ENCODE assay signal across 1 cellular context in the genomic region with DNA sequence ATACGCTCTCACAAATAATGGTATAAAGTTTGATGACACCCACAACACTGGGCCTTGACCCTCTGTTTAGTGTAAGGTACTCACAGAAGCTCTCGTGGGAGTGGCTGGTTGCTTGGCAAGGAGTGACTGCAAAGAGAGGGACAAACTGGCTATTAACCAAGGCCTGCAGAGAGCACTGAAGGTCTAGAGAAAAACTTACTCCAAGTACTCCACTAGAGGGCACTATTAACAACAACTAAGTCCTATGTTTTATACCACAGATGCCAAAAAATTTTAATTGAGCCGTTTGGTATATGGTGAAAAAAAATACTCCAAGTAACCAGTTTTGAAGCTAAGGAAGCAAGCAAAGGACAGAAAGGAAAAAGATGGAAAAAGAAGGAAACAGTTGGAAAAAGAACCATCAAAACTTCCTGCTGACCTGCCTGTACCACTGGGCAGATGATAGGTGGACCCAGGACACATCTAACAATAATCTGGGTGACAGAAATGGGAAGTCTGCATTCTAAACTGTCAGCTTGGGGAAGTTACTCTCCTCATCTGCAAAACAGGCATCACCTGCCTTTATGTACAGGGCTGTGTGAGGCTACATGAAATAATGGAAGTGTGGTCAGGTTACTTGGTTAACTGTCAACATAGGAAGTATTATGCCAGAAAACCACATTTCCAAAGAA.
TF ChIP-seq lines count a peak whose summit lies in the region.

No MANE protein-coding gene starts in this region.

TF ChIP-seq in HCT116, 20 proteins besides CTCF, POLR2A, EP300 and RAD21 (continued from another document):
- TF ChIP-seq, protein P1, sequence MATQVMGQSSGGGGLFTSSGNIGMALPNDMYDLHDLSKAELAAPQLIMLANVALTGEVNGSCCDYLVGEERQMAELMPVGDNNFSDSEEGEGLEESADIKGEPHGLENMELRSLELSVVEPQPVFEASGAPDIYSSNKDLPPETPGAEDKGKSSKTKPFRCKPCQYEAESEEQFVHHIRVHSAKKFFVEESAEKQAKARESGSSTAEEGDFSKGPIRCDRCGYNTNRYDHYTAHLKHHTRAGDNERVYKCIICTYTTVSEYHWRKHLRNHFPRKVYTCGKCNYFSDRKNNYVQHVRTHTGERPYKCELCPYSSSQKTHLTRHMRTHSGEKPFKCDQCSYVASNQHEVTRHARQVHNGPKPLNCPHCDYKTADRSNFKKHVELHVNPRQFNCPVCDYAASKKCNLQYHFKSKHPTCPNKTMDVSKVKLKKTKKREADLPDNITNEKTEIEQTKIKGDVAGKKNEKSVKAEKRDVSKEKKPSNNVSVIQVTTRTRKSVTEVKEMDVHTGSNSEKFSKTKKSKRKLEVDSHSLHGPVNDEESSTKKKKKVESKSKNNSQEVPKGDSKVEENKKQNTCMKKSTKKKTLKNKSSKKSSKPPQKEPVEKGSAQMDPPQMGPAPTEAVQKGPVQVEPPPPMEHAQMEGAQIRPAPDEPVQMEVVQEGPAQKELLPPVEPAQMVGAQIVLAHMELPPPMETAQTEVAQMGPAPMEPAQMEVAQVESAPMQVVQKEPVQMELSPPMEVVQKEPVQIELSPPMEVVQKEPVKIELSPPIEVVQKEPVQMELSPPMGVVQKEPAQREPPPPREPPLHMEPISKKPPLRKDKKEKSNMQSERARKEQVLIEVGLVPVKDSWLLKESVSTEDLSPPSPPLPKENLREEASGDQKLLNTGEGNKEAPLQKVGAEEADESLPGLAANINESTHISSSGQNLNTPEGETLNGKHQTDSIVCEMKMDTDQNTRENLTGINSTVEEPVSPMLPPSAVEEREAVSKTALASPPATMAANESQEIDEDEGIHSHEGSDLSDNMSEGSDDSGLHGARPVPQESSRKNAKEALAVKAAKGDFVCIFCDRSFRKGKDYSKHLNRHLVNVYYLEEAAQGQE (IDR thresholded peaks at IDR 0.05; ENCODE audit: low read depth) = no peak
- TF ChIP-seq, protein P2, sequence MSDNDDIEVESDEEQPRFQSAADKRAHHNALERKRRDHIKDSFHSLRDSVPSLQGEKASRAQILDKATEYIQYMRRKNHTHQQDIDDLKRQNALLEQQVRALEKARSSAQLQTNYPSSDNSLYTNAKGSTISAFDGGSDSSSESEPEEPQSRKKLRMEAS (IDR thresholded peaks at IDR 0.05) = no peak
- no peak for TF ChIP-seq EZH2 (IDR thresholded peaks at IDR 0.05)
- no peak for TF ChIP-seq ZFX (IDR thresholded peaks at IDR 0.05)
- no peak for TF ChIP-seq SRF (IDR thresholded peaks at IDR 0.05; ENCODE audit: low read depth)
